18 cellular contexts compared by ENCODE assay signal in the genomic region with DNA sequence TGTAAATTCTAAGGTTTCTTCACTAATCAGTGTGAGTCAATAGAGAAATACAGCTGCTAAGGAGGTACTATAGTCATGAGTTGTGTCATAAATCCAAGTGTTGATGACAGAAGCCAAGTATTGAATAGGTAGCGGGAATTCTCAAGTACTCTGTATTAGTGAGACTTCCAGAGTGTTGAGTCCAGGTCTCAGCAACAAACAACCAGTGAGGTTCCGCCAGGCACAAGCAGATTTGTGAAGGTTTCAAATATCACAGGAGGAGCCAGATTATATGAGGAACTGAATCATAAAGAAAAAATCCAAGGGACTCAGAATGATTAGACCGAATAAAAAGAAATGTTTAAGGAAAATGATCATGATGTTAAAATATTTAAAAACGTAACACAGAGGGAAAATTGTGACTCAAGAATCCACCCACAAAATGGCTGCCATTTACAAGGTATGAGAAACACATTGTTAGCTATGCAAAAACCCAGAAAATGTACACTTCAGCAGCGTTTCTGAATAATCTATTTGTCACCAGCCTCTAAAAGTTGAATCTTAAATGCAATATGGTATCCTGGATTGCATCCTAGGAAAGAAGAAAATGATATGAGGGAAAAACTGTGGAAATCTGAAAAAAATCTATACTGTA. TPM values are rescaled to one million over a fixed set of nuclear protein-coding genes. Genes with fewer than 3 reads are reported as not detected.
DNase-seq lines count a peak whose midpoint lies in the region; ATAC-seq, FAIRE-seq and TF ChIP-seq lines count a peak whose summit lies in the region.
"Had no signal": no experiment of that assay in that cellular context is flagged by ENCODE, and none has a peak within 500 bp of the region (broad histone marks: within the 10 kb centered on the region; RNA-seq: fewer than 3 reads in every experiment).

No MANE protein-coding gene starts in this region.

- no peak overlapping the region for H2AK5ac ChIP-seq in mesenchymal stem cell (ENCODE audit: low read length, severe bottlenecking)

- no peak overlapping the region for H2BK15ac ChIP-seq in mesenchymal stem cell (ENCODE audit: low read depth, poor library complexity, severe bottlenecking)

- H3K9ac ChIP-seq in mesenchymal stem cell (ENCODE audit: low read length) = no peak overlapping the region

- no peak overlapping the region for H3K23ac ChIP-seq in mesenchymal stem cell (ENCODE audit: low read length in 2 of 2)

- H3K4me3 ChIP-seq in astrocyte of the cerebellum (ENCODE audit: low read depth, low read length) = no peak overlapping the region
- H3K4me3 ChIP-seq in mesenchymal stem cell (ENCODE audit: insufficient read depth in 1 of 2, low read depth in 1 of 2, low read length in 2 of 2) = no peak overlapping the region
- H3K4me3 ChIP-seq: ascending aorta had no signal

- TF ChIP-seq POLR2A in GM12892 (IDR thresholded peaks at IDR 0.05; ENCODE audit: low read depth, low read length) = no peak

- in situ Hi-C loops in astrocyte of the cerebellum (cut with HindIII; ENCODE audit: low sequenced_read_pairs) = no loop called here

- H3K79me1 ChIP-seq in mesenchymal stem cell (replicated peaks; ENCODE audit: low read length, poor library complexity, severe bottlenecking) = no peaks in the 10 kb centered on the region

- H4K91ac ChIP-seq in mesenchymal stem cell (ENCODE audit: low read length) = no peak overlapping the region

- H3K9me3 ChIP-seq in mesenchymal stem cell (ENCODE audit: control insufficient read depth, low read length) = no peaks in the 10 kb centered on the region
- H3K9me3 ChIP-seq: ascending aorta had no signal

- H3K18ac ChIP-seq in mesenchymal stem cell (ENCODE audit: low read depth in 1 of 2, low read length in 2 of 2) = no peak overlapping the region

- WGBS in mesenchymal stem cell = 62% methylated on average over 4 of the region's 5 CpGs

- no peak overlapping the region for H2AFZ ChIP-seq in mesenchymal stem cell (ENCODE audit: low read depth, low read length)

- DNase-seq in DMS53 treated with DMSO at 0.1 percent for 48 hours (lab: John Stamatoyannopoulos, UW; ENCODE audit: unreplicated experiment) (peak; percentile 26), M059J (ENCODE audit: low read depth) (peak; percentile 94), astrocyte of the cerebellum (ENCODE audit: low read depth) (peak; percentile 63), mesenchymal stem cell (peak; percentile 51), KG1 (lab: John Stamatoyannopoulos, UW) (no peak), GM12892 (ENCODE audit: insufficient read length) (no peak)
- DNase-seq: COR-L47; left cardiac atrium; NK-92 treated with Interleukin-12 subunit alpha and Interleukin-12 subunit beta, amount 100 ng/mL, for 24 hours; nucleus accumbens; stimulated activated CD4-positive, alpha-beta T cell treated with anti-CD3 and anti-CD28 coated beads, Interleukin-4, amount 100 ng/mL, for 1 hour; T-helper 17 cell had no signal

- no peaks in the 10 kb centered on the region for H3K36me3 ChIP-seq in mesenchymal stem cell (ENCODE audit: control insufficient read depth in 1 of 2, insufficient read depth in 2 of 2, low read depth in 1 of 2, low read length in 2 of 2)
- H3K36me3 ChIP-seq: ascending aorta had no signal

- TF ChIP-seq CTCF in astrocyte of the cerebellum (IDR thresholded peaks at IDR 0.05; ENCODE audit: low read depth, low read length, missing control alignments) = no peak

- H2BK5ac ChIP-seq in mesenchymal stem cell (ENCODE audit: low read depth, low read length, poor library complexity, severe bottlenecking) = no peak overlapping the region

- H3K4ac ChIP-seq in mesenchymal stem cell (ENCODE audit: low read depth in 1 of 2, low read length in 2 of 2) = no peak overlapping the region

- peak overlapping the region; percentile 79 for H3K27ac ChIP-seq in mesenchymal stem cell (ENCODE audit: low read length, poor library complexity, severe bottlenecking)
- H3K27ac ChIP-seq: ascending aorta had no signal

- no peak overlapping the region for H2BK120ac ChIP-seq in mesenchymal stem cell (ENCODE audit: low read depth, low read length)

- ATAC-seq in HG03457 (IDR thresholded peaks at IDR 0.05; ENCODE audit: unreplicated experiment) = no peak
- no peak for ATAC-seq in GM21786 (IDR thresholded peaks at IDR 0.05; ENCODE audit: unreplicated experiment)
- ATAC-seq: left cardiac atrium, T-helper 17 cell had no signal

- no peak overlapping the region for H3K14ac ChIP-seq in mesenchymal stem cell (ENCODE audit: low read length in 2 of 2)

- H2BK12ac ChIP-seq in mesenchymal stem cell (ENCODE audit: low read length in 2 of 2) = no peak overlapping the region

- no peak overlapping the region for H4K8ac ChIP-seq in mesenchymal stem cell (ENCODE audit: low read length)

- no peak for FAIRE-seq in GM12892 (lab: Jason Lieb, UNC)
- FAIRE-seq: GM18507 had no signal

- H3K4me2 ChIP-seq in mesenchymal stem cell (ENCODE audit: low read length, poor library complexity, severe bottlenecking) = no peak overlapping the region

- no peaks in the 10 kb centered on the region for H3K27me3 ChIP-seq in mesenchymal stem cell (ENCODE audit: control insufficient read depth in 1 of 2, insufficient read depth in 1 of 2, low read length in 2 of 2)
- H3K27me3 ChIP-seq: ascending aorta had no signal

- H3K4me1 ChIP-seq in mesenchymal stem cell (ENCODE audit: control insufficient read depth, insufficient read depth, low read depth, low read length) = peaks cover 2% of the 10 kb centered on the region
- H3K4me1 ChIP-seq: ascending aorta had no signal

RNA-seq across cellular contexts. Expression of a gene that starts 27.3 kb away (rescaled TPM):
- 122 and 124 TPM in 2 replicates for total RNA-seq in M059J (2014; rRNA removed; shearing (Covaris generic))
- 27.8 TPM for polyA plus RNA-seq in mesenchymal stem cell (2013, experiment 1 of 2)
- polyA plus RNA-seq in mesenchymal stem cell (2013, experiment 2 of 2) = 27.9 TPM
- polyA plus RNA-seq in GM12892 (2012; ENCODE audit: missing spikeins) = 0.23 TPM
- total RNA-seq: activated CD8-positive, alpha-beta memory T cell treated with anti-CD3 and anti-CD28 coated beads for 36 hours; ascending aorta; T-helper 17 cell had no signal
- polyA plus RNA-seq: IgD-negative memory B cell had no signal

RNA-seq across cellular contexts. Expression of a gene that starts 58.5 kb away (rescaled TPM):
- 51.0 and 71.6 TPM in 2 replicates for total RNA-seq in M059J (2014; rRNA removed; shearing (Covaris generic))
- polyA plus RNA-seq in mesenchymal stem cell (2013, experiment 1 of 2) = 32.6 TPM
- polyA plus RNA-seq in mesenchymal stem cell (2013, experiment 2 of 2) = 32.9 TPM
- polyA plus RNA-seq in GM12892 (2012; ENCODE audit: missing spikeins) = 39.0 TPM

Comparison
In these comparisons a context has a peak if more than half of its experiments do, and no peak if none do; other contexts are left out.
1. DNase-seq: peak in DMS53 treated with DMSO at 0.1 percent for 48 hours (single experiment), M059J (single experiment), astrocyte of the cerebellum (single experiment) and mesenchymal stem cell (single experiment); none in KG1 (single experiment) and GM12892 (single experiment).